14 cellular contexts compared by ENCODE assay signal in genomic region chr2:2879776-2880175, GRCh38.
DNase-seq lines count a peak whose midpoint lies in the region; ATAC-seq and TF ChIP-seq lines count a peak whose summit lies in the region.
"Had no signal": no experiment of that assay in that cellular context is flagged by ENCODE, and none has a peak within 500 bp of the region (broad histone marks: within the 10 kb centered on the region; RNA-seq: fewer than 3 reads in every experiment).

No MANE protein-coding gene starts in this region.

- no peak for DNase-seq in neuronal stem cell (ENCODE audit: low spot score)
- DNase-seq in dedifferentiated amniotic fluid mesenchymal stem cell (ENCODE audit: extremely low spot score) = no peak
- no peak for DNase-seq in ovary
- DNase-seq in NCI-H2196 treated with DMSO at 0.1 percent for 48 hours (lab: John Stamatoyannopoulos, UW; ENCODE audit: unreplicated experiment) = no peak
- DNase-seq in activated T-cell treated with anti-CD3 and anti-CD28 coated beads, Interleukin-2, amount 50 U/mL, for 48 hours = no peak
- DNase-seq: activated gamma-delta T cell treated with Interleukin-2 at 50 U/mL for 16 hours, cortex of kidney, DND-41, NCI-H1092, OCI-M1 had no signal

- H3K23ac ChIP-seq in neuronal stem cell (ENCODE audit: low read depth, low read length, poor library complexity) = no peak overlapping the region

- H3K4me3 ChIP-seq in neuronal stem cell (ENCODE audit: low read length in 2 of 2) (no peak overlapping the region), ovary (no peak overlapping the region)

- H3K9ac ChIP-seq in neuronal stem cell (ENCODE audit: low read depth, low read length, poor library complexity) = no peak overlapping the region

- no peak overlapping the region for H4K91ac ChIP-seq in neuronal stem cell (ENCODE audit: low read depth, low read length, poor library complexity)

- H3K27ac ChIP-seq in neuronal stem cell (replicated peaks; ENCODE audit: low read length) = no peak overlapping the region
- H3K27ac ChIP-seq in ovary = no peak overlapping the region
- H3K27ac ChIP-seq: HL-60 had no signal

- no peak overlapping the region for H2BK5ac ChIP-seq in neuronal stem cell (ENCODE audit: low read length)

- H2BK15ac ChIP-seq in neuronal stem cell (ENCODE audit: low read length) = no peak overlapping the region

- WGBS in neuronal stem cell (ENCODE audit: extremely low coverage in 2 of 2, insufficient read length in 2 of 2, insufficient replicate concordance in 1 of 2), 2 donors = no CpG with 5 or more reads among the region's 7 CpGs
- 13 to 18% (median 16%) methylated on average over 7 of the region's 7 CpGs for WGBS in ovary, 3 donors

- H2AK5ac ChIP-seq in neuronal stem cell (ENCODE audit: low read depth, low read length) = no peak overlapping the region

- no peak overlapping the region for H3K4ac ChIP-seq in neuronal stem cell (ENCODE audit: low read length)

- H3K9me3 ChIP-seq in neuronal stem cell (replicated peaks in 1 of 2; ENCODE audit: control insufficient read depth in 2 of 2, insufficient read depth in 1 of 2, low read depth in 1 of 2, low read length in 2 of 2) = peaks cover 8 to 19% of the 10 kb centered on the region in 2 donors
- peaks cover 0 to 3% of the 10 kb centered on the region in 2 donors for H3K9me3 ChIP-seq in ovary

- H2AFZ ChIP-seq in neuronal stem cell (ENCODE audit: low read length) = peak overlapping the region; percentile 3

- TF ChIP-seq POLR2A in ovary (IDR thresholded peaks at IDR 0.05) = no peak

- no peaks in the 10 kb centered on the region for H3K27me3 ChIP-seq in neuronal stem cell (ENCODE audit: control insufficient read depth in 3 of 3, insufficient read depth in 3 of 3, low read depth in 1 of 3, low read length in 3 of 3)
- no peaks in the 10 kb centered on the region for H3K27me3 ChIP-seq in ovary

- no peak overlapping the region for H2BK120ac ChIP-seq in neuronal stem cell (ENCODE audit: low read depth, low read length)

- no peak overlapping the region for H3K18ac ChIP-seq in neuronal stem cell (ENCODE audit: low read length)

- ATAC-seq in GM19023 (IDR thresholded peaks at IDR 0.05; ENCODE audit: unreplicated experiment) (peak; percentile 98), GM21786 (IDR thresholded peaks at IDR 0.05; ENCODE audit: unreplicated experiment) (peak; percentile 99), HG03196 (IDR thresholded peaks at IDR 0.05; ENCODE audit: unreplicated experiment) (peak; percentile 99)

- intact Hi-C loops in ovary (cut with DNase I) = no loop called here

- no peak overlapping the region for H4K8ac ChIP-seq in neuronal stem cell (ENCODE audit: low read depth, low read length)

- H3K36me3 ChIP-seq in neuronal stem cell (replicated peaks in 1 of 2; ENCODE audit: control insufficient read depth in 2 of 2, insufficient read depth in 2 of 2, low read length in 2 of 2) (no peaks in the 10 kb centered on the region), ovary (no peaks in the 10 kb centered on the region)

- peaks cover 0 to 6% of the 10 kb centered on the region in 2 donors for H3K4me1 ChIP-seq in neuronal stem cell (ENCODE audit: control insufficient read depth in 2 of 2, insufficient read depth in 1 of 2, low read depth in 1 of 2, low read length in 2 of 2)
- no peaks in the 10 kb centered on the region for H3K4me1 ChIP-seq in ovary (ENCODE audit: insufficient read depth)

- no peak overlapping the region for H3K14ac ChIP-seq in neuronal stem cell (ENCODE audit: low read length)

- H2BK12ac ChIP-seq in neuronal stem cell (ENCODE audit: low read length) = no peak overlapping the region

- no peaks in the 10 kb centered on the region for H3K79me1 ChIP-seq in neuronal stem cell (ENCODE audit: low read depth, low read length)

- no peak for TF ChIP-seq EP300 in ovary (IDR thresholded peaks at IDR 0.05)

- H3K4me2 ChIP-seq in neuronal stem cell (ENCODE audit: insufficient read depth, low read length, poor library complexity, severe bottlenecking) = no peak overlapping the region

- TF ChIP-seq CTCF in ovary (IDR thresholded peaks at IDR 0.05) = no peak
